Comparison of ENCODE assay signal across 8 cellular contexts in genomic region chr6:53544500-53545308, GRCh38.
A peak's percentile ranks its signal among the peaks of the same experiment; 100 is the strongest.
DNase-seq lines count a peak whose midpoint lies in the region; ATAC-seq and TF ChIP-seq lines count a peak whose summit lies in the region.

GCLC (minus strand) TSS chr6:53545101; CDS start chr6:53544645, 456 bp downstream.

- peak; percentile 47 for TF ChIP-seq CTCF in AG09309 (IDR thresholded peaks at IDR 0.05; ENCODE audit: control insufficient read depth, insufficient read depth, low read depth, low read length, missing control alignments)

- ATAC-seq in GM18907 (IDR thresholded peaks at IDR 0.05; ENCODE audit: unreplicated experiment) (peak; percentile 72), HG03159 (IDR thresholded peaks at IDR 0.05; ENCODE audit: unreplicated experiment) (peak; percentile 60)

- H3K4me3 ChIP-seq in AG09309 (ENCODE audit: control insufficient read depth, low read depth, low read length): peak within 1 kb of the TSS; percentile 75

- DNase-seq in AG09309 (ENCODE audit: low read depth) (peak; percentile 75), NCI-H2227 treated with DMSO at 0.1 percent for 48 hours (lab: John Stamatoyannopoulos, UW) (peak; percentile 85), islet precursor cell (peak; percentile 97)
- DNase-seq in activated CD4-positive, CD25-positive, alpha-beta regulatory T cell (lab: John Stamatoyannopoulos, UW): peak; percentile 66 to 81 (median 75)
- DNase-seq in central memory CD4-positive, alpha-beta T cell: peak; percentile 82
- DNase-seq in stimulated activated CD4-positive, alpha-beta T cell treated with anti-CD3 and anti-CD28 coated beads, Interleukin-12 subunit alpha, Interleukin-12 subunit beta, amount 100 ng/mL, for 48 hours (ENCODE audit: low read depth in 2 of 3, low spot score in 1 of 3): peak; percentile 76 to 88 (median 86)

Comparison
In these comparisons a context has a peak if more than half of its experiments do, and no peak if none do; other contexts are left out.
1. Peak in every context shown above with its lines: DNase-seq, ATAC-seq and H3K4me3 ChIP-seq.